In genomic region chr13:89115307-89115706, GRCh38 we compare ENCODE assay signal across 1 cellular context.
TF ChIP-seq lines count a peak whose summit lies in the region.

No MANE protein-coding gene starts in this region.

TF ChIP-seq in GM23338, 12 proteins besides CTCF, POLR2A, EP300 and RAD21 (continued from another document):
- no peak for TF ChIP-seq NANOG (IDR thresholded peaks at IDR 0.05; ENCODE audit: borderline replicate concordance)
